ENCODE assay signal across 8 cellular contexts in genomic region chr5:42951169-42951846, GRCh38.
DNase-seq lines count a peak whose midpoint lies in the region; ATAC-seq and TF ChIP-seq lines count a peak whose summit lies in the region.

No MANE protein-coding gene starts in this region.

- H3K27ac ChIP-seq in DOHH2 (ENCODE audit: low read depth, low read length) (no peak overlapping the region), dorsolateral prefrontal cortex (peak overlapping the region in 47 of 59 donors; percentile 1 to 88 (median 68)), neutrophil (peak overlapping the region; percentile 90), thymus (ENCODE audit: low read depth) (peak overlapping the region; percentile 90)

- WGBS in thymus: under 1% methylated on average over 56 of the region's 56 CpGs

- DNase-seq in NCI-H1694 (lab: John Stamatoyannopoulos, UW) (peak; percentile 13), dorsolateral prefrontal cortex (no peak), dedifferentiated amniotic fluid mesenchymal stem cell (ENCODE audit: extremely low spot score) (no peak)
- DNase-seq in activated CD4-positive, alpha-beta T cell treated with anti-CD3 and anti-CD28 coated beads, Interleukin-2, amount 50 U/mL, for 24 hours (ENCODE audit: low read depth in 1 of 2, low spot score in 1 of 2): peak; percentile 40 to 49

- H3K9me3 ChIP-seq in DOHH2 (ENCODE audit: control insufficient read depth, insufficient read depth, low read length) (no peaks in the 10 kb centered on the region), neutrophil (no peaks in the 10 kb centered on the region), thymus (ENCODE audit: control insufficient read depth) (no peaks in the 10 kb centered on the region)

- no peaks in the 10 kb centered on the region for H3K36me3 ChIP-seq in DOHH2 (ENCODE audit: control insufficient read depth, low read length)
- no peaks in the 10 kb centered on the region for H3K36me3 ChIP-seq in neutrophil
- no peaks in the 10 kb centered on the region for H3K36me3 ChIP-seq in thymus (ENCODE audit: control insufficient read depth, insufficient read depth)

- H4K20me1 ChIP-seq in DOHH2 (ENCODE audit: control insufficient read depth, insufficient read depth, low read depth, low read length): no peaks in the 10 kb centered on the region

- H3K4me1 ChIP-seq in DOHH2 (ENCODE audit: control insufficient read depth, low read length) (peaks cover 32% of the 10 kb centered on the region), neutrophil (ENCODE audit: control insufficient read depth in 1 of 2, insufficient read depth in 1 of 2, low read depth in 1 of 2, low read length in 1 of 2) (peaks cover 32 to 37% of the 10 kb centered on the region in 2 experiments), thymus (ENCODE audit: control insufficient read depth, insufficient read depth, low read length) (peaks cover 2% of the 10 kb centered on the region)

- intact Hi-C loops in dorsolateral prefrontal cortex (cut with DNase I): loop anchor here (5.0 kb wide), 1 partner anchor 41 kb away; no protein-coding TSS in a partner anchor

- H3K9me2 ChIP-seq in DOHH2 (replicated peaks; ENCODE audit: control insufficient read depth, low read length): no peaks in the 10 kb centered on the region

- H3K27me3 ChIP-seq in DOHH2 (ENCODE audit: control insufficient read depth, low read length) (peaks cover 63% of the 10 kb centered on the region), dorsolateral prefrontal cortex (peaks cover 16 to 99% (median 84%) of the 10 kb centered on the region in 45 donors), neutrophil (peaks cover 29% of the 10 kb centered on the region), thymus (ENCODE audit: control insufficient read depth, insufficient read depth) (peaks cover 2% of the 10 kb centered on the region)

- peak overlapping the region; percentile 58 for H3K4me3 ChIP-seq in DOHH2 (ENCODE audit: low read length)
- peak overlapping the region; percentile 1 to 67 (median 48) for H3K4me3 ChIP-seq in dorsolateral prefrontal cortex
- peak overlapping the region; percentile 74 to 82 for H3K4me3 ChIP-seq in neutrophil (ENCODE audit: low read depth in 1 of 2, low read length in 1 of 2)
- H3K4me3 ChIP-seq in thymus (ENCODE audit: low read length): peak overlapping the region; percentile 67

- H3F3A ChIP-seq in DOHH2 (ENCODE audit: control insufficient read depth, insufficient read depth): no peaks in the 10 kb centered on the region

- peak overlapping the region; percentile 61 for H3K4me2 ChIP-seq in DOHH2 (ENCODE audit: low read length)

- peak; percentile 29 for ATAC-seq in GM21786 (IDR thresholded peaks at IDR 0.05; ENCODE audit: unreplicated experiment)

- no peaks in the 10 kb centered on the region for H3K79me2 ChIP-seq in DOHH2 (ENCODE audit: control insufficient read depth, low read length)

- no peak for TF ChIP-seq CTCF in DOHH2 (IDR thresholded peaks at IDR 0.05; ENCODE audit: low read depth, low read length, poor library complexity, severe bottlenecking)
- TF ChIP-seq CTCF in dorsolateral prefrontal cortex (IDR thresholded peaks at IDR 0.05 in 54 of 56, conservative IDR thresholded peaks at IDR 0.05 in 2 of 56; ENCODE audit: low read depth in 1 of 56, partially characterized antibody in 56 of 56): no peak
- no peak for TF ChIP-seq CTCF in neutrophil (IDR thresholded peaks at IDR 0.05)

Comparison
In these comparisons a context has a peak if more than half of its experiments do, and no peak if none do; other contexts are left out.
1. DNase-seq: peak in NCI-H1694 (single experiment) and activated CD4-positive, alpha-beta T cell treated with anti-CD3 and anti-CD28 coated beads, Interleukin-2, amount 50 U/mL, for 24 hours (2 of 2); none in dorsolateral prefrontal cortex (0 of 10) and dedifferentiated amniotic fluid mesenchymal stem cell (single experiment).
2. Peak in every context shown above with its lines, with median percentiles within 50 percentile points of each other: H3K4me3 ChIP-seq.